Comparison of ENCODE assay signal across 1 cellular context in genomic region chr7:1664711-1665591, GRCh38.
A peak's percentile ranks its signal among the peaks of the same experiment; 100 is the strongest.
TF ChIP-seq lines count a peak whose summit lies in the region.

No MANE protein-coding gene starts in this region.

TF ChIP-seq in K562, 482 proteins besides CTCF, POLR2A, EP300 and RAD21 (continued from another document):
- TF ChIP-seq MGA (IDR thresholded peaks at IDR 0.05): no peak
- TF ChIP-seq VEZF1 (CRISPR knock-in tag; IDR thresholded peaks at IDR 0.05): peak; percentile 55
- TF ChIP-seq ZMIZ1 (IDR thresholded peaks at IDR 0.05; ENCODE audit: low read depth in 2 of 2, low read length in 2 of 2): no peak
- no peak for TF ChIP-seq SETDB1 (IDR thresholded peaks at IDR 0.05; ENCODE audit: low read length)
- TF ChIP-seq MECOM (CRISPR knock-in tag; IDR thresholded peaks at IDR 0.05): no peak
- TF ChIP-seq EGR1 (conservative IDR thresholded peaks at IDR 0.05): peak; percentile 69
- TF ChIP-seq OTX1 (CRISPR knock-in tag; IDR thresholded peaks at IDR 0.05): no peak
- peak; percentile 74 for TF ChIP-seq PCBP1 (IDR thresholded peaks at IDR 0.05; ENCODE audit: low read depth, low read length, poor library complexity, severe bottlenecking)
